ENCODE assay signal across 12 cellular contexts in the genomic region with DNA sequence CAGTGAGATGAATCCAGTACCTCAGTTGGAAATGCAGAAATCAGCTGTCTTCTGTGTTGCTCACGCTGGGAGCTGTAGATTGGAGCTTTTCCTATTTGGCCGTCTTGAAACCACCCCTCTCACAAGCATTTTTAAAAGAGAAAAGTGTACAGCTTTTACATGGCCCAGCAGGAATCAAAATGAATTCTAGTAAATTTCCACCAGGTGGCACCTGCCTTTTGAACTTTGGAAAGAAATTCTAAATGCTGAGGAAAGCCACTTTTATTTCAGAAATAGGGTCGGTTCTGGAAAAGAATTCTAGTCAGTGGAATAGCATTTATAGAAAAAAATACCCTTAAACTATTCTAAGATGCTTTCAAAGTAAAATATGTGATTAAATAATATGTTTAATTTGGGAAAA.
DNase-seq lines count a peak whose midpoint lies in the region; ATAC-seq and TF ChIP-seq lines count a peak whose summit lies in the region.
"Had no signal": no experiment of that assay in that cellular context is flagged by ENCODE, and none has a peak within 500 bp of the region (broad histone marks: within the 10 kb centered on the region; RNA-seq: fewer than 3 reads in every experiment).

No MANE protein-coding gene starts in this region.

- no peak for TF ChIP-seq EP300 in neural cell (conservative IDR thresholded peaks at IDR 0.05; ENCODE audit: poor library complexity, severe bottlenecking)
- TF ChIP-seq EP300 in sigmoid colon (IDR thresholded peaks at IDR 0.05) = no peak

- H3K9me2 ChIP-seq in neural cell (ENCODE audit: insufficient read depth, low read length) = no peaks in the 10 kb centered on the region

- no peaks in the 10 kb centered on the region for H4K20me1 ChIP-seq in neural cell (ENCODE audit: insufficient read depth)

- no peak overlapping the region for H3K27ac ChIP-seq in neural cell (ENCODE audit: low read length)
- H3K27ac ChIP-seq in sigmoid colon = no peak overlapping the region
- H3K27ac ChIP-seq: spleen had no signal

- H3K79me2 ChIP-seq in neural cell (replicated peaks; ENCODE audit: insufficient read depth, low read length) = no peaks in the 10 kb centered on the region

- H3K4me3 ChIP-seq in neural cell (ENCODE audit: low read length) = no peak overlapping the region
- no peak overlapping the region for H3K4me3 ChIP-seq in sigmoid colon
- H3K4me3 ChIP-seq: spleen had no signal

- no peaks in the 10 kb centered on the region for H3K36me3 ChIP-seq in neural cell (ENCODE audit: insufficient read depth, low read length)
- no peaks in the 10 kb centered on the region for H3K36me3 ChIP-seq in sigmoid colon
- H3K36me3 ChIP-seq: spleen had no signal

- no peak overlapping the region for H3K4me2 ChIP-seq in neural cell (ENCODE audit: low read length)

- TF ChIP-seq RAD21 in neural cell (conservative IDR thresholded peaks at IDR 0.05) = peak; percentile 16

- H2AFZ ChIP-seq in neural cell (ENCODE audit: low read depth, low read length) = no peak overlapping the region

- H3K9ac ChIP-seq in neural cell (ENCODE audit: low read length) = no peak overlapping the region

- H3F3A ChIP-seq in neural cell (ENCODE audit: insufficient read depth, low read length, poor library complexity, severe bottlenecking) = no peaks in the 10 kb centered on the region

- H3K9me3 ChIP-seq in neural cell (ENCODE audit: low read length) = no peaks in the 10 kb centered on the region
- no peaks in the 10 kb centered on the region for H3K9me3 ChIP-seq in sigmoid colon
- H3K9me3 ChIP-seq: spleen had no signal

- ATAC-seq in HG02610 (IDR thresholded peaks at IDR 0.05; ENCODE audit: unreplicated experiment) = no peak

- DNase-seq in DMS53 treated with DMSO at 0.1 percent for 48 hours (lab: John Stamatoyannopoulos, UW; ENCODE audit: unreplicated experiment) = peak; percentile 11
- peak; percentile 5 to 42 for DNase-seq in T47D (ENCODE audit: low read depth in 1 of 2, low spot score in 1 of 2)
- no peak for DNase-seq in activated naive CD4-positive, alpha-beta T cell treated with anti-CD3 and anti-CD28 coated beads, Interleukin-2, amount 50 U/mL, for 16 hours
- no peak for DNase-seq in sigmoid colon
- DNase-seq in NCI-H1105 (lab: John Stamatoyannopoulos, UW) = no peak
- DNase-seq: activated effector memory CD4-positive, alpha-beta T cell treated with Interleukin-2 at 50 U/mL for 16 hours; GOT3; NCI-H1436; spleen had no signal

- in situ Hi-C loops in T47D (cut with HindIII; ENCODE audit: low pct_unique_long_range_greater_than_20kb, low sequenced_read_pairs) = no loop called here

- TF ChIP-seq POLR2A in sigmoid colon (IDR thresholded peaks at IDR 0.05) = no peak

- peak; percentile 44; the same call in 1 of the 2 replicates for TF ChIP-seq CTCF in LNCAP (IDR thresholded peaks at IDR 0.05)
- peak; percentile 21 for TF ChIP-seq CTCF in neural cell (IDR thresholded peaks at IDR 0.05; ENCODE audit: poor library complexity, severe bottlenecking)
- TF ChIP-seq CTCF in sigmoid colon (IDR thresholded peaks at IDR 0.05) = no peak

- no peaks in the 10 kb centered on the region for H3K4me1 ChIP-seq in sigmoid colon
- H3K4me1 ChIP-seq: spleen had no signal

- intact Hi-C loops in sigmoid colon (cut with DNase I) = no loop called here

- 69 to 76% methylated on average over 3 of the region's 3 CpGs for WGBS in sigmoid colon, 2 donors

- H3K27me3 ChIP-seq in neural cell (ENCODE audit: insufficient read depth, low read depth, low read length) (no peaks in the 10 kb centered on the region), sigmoid colon (no peaks in the 10 kb centered on the region)
- H3K27me3 ChIP-seq: spleen had no signal

TF ChIP-seq in neural cell, 6 proteins besides CTCF, POLR2A, EP300 and RAD21:
- TF ChIP-seq EZH2 (IDR thresholded peaks at IDR 0.05; ENCODE audit: borderline replicate concordance, insufficient read depth, low read length, poor library complexity, severe bottlenecking) (no peak), POLR2AphosphoS5 (IDR thresholded peaks at IDR 0.05) (no peak), TAF1 (IDR thresholded peaks at IDR 0.05; ENCODE audit: low read depth) (no peak), SMC3 (conservative IDR thresholded peaks at IDR 0.05; ENCODE audit: poor library complexity) (no peak), MXI1 (conservative IDR thresholded peaks at IDR 0.05; ENCODE audit: poor library complexity, severe bottlenecking) (no peak)
- TF ChIP-seq, protein P1, sequence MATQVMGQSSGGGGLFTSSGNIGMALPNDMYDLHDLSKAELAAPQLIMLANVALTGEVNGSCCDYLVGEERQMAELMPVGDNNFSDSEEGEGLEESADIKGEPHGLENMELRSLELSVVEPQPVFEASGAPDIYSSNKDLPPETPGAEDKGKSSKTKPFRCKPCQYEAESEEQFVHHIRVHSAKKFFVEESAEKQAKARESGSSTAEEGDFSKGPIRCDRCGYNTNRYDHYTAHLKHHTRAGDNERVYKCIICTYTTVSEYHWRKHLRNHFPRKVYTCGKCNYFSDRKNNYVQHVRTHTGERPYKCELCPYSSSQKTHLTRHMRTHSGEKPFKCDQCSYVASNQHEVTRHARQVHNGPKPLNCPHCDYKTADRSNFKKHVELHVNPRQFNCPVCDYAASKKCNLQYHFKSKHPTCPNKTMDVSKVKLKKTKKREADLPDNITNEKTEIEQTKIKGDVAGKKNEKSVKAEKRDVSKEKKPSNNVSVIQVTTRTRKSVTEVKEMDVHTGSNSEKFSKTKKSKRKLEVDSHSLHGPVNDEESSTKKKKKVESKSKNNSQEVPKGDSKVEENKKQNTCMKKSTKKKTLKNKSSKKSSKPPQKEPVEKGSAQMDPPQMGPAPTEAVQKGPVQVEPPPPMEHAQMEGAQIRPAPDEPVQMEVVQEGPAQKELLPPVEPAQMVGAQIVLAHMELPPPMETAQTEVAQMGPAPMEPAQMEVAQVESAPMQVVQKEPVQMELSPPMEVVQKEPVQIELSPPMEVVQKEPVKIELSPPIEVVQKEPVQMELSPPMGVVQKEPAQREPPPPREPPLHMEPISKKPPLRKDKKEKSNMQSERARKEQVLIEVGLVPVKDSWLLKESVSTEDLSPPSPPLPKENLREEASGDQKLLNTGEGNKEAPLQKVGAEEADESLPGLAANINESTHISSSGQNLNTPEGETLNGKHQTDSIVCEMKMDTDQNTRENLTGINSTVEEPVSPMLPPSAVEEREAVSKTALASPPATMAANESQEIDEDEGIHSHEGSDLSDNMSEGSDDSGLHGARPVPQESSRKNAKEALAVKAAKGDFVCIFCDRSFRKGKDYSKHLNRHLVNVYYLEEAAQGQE (IDR thresholded peaks at IDR 0.05; ENCODE audit: borderline replicate concordance) = no peak

Comparison
In these comparisons a context has a peak if more than half of its experiments do, and no peak if none do; other contexts are left out.
1. DNase-seq: peak in DMS53 treated with DMSO at 0.1 percent for 48 hours (single experiment) and T47D (2 of 2); none in activated naive CD4-positive, alpha-beta T cell treated with anti-CD3 and anti-CD28 coated beads, Interleukin-2, amount 50 U/mL, for 16 hours (single experiment), sigmoid colon (single experiment) and NCI-H1105 (single experiment).
2. CTCF ChIP-seq: peak in LNCAP (single experiment) and neural cell (single experiment); none in sigmoid colon (0 of 4).